ENCODE assay signal across 21 cellular contexts in genomic region chr5:171848487-171848886, GRCh38.
"Had no signal": no experiment of that assay in that cellular context is flagged by ENCODE, and none has a peak within 500 bp of the region (broad histone marks: within the 10 kb centered on the region; RNA-seq: fewer than 3 reads in every experiment).

No MANE protein-coding gene starts in this region.

- H3K27me3 ChIP-seq: brain microvascular endothelial cell, neutrophil, pancreas, right atrium auricular region, thyroid gland, upper lobe of right lung had no signal

- H3K27ac ChIP-seq: brain microvascular endothelial cell, neutrophil, pancreas, psoas muscle, thyroid gland, upper lobe of right lung had no signal

- H3K9me3 ChIP-seq: neutrophil, pancreas, psoas muscle, right atrium auricular region, thyroid gland, upper lobe of right lung had no signal

- FAIRE-seq: colon, endothelial cell of umbilical vein, pancreas had no signal

- DNase-seq: activated CD4-positive, alpha-beta T cell treated with anti-CD3 and anti-CD28 coated beads for 1 hour; activated gamma-delta T cell treated with Interleukin-2 at 50 U/mL for 16 hours; activated T-cell treated with anti-CD3 and anti-CD28 coated beads, Interleukin-2, amount 50 U/mL, for 1 hour; effector memory CD8-positive, alpha-beta T cell; foreskin melanocyte; hypothalamus; pancreas; psoas muscle; stimulated activated CD4-positive, alpha-beta T cell treated with anti-CD3 and anti-CD28 coated beads, Interleukin-12 subunit alpha, Interleukin-12 subunit beta, amount 100 ng/mL, for 4 hours; stimulated activated CD4-positive, alpha-beta T cell treated with anti-CD3 and anti-CD28 coated beads, Interleukin-4, amount 100 ng/mL, for 4 hours; substantia nigra; T-helper 17 cell; upper lobe of right lung had no signal

- H3K36me3 ChIP-seq: brain microvascular endothelial cell, neutrophil, pancreas, right atrium auricular region, thyroid gland, upper lobe of right lung had no signal

- H3K4me1 ChIP-seq: pancreas, psoas muscle, right atrium auricular region, upper lobe of right lung had no signal

- H3K4me3 ChIP-seq: pancreas, psoas muscle, right atrium auricular region, thyroid gland, upper lobe of right lung had no signal

- ATAC-seq: effector memory CD8-positive, alpha-beta T cell; esophagus mucosa; natural killer cell treated with Interleukin-12 subunit alpha and Interleukin-12 subunit beta and Interleukin-15 and Interleukin-18, amount 100 ng/mL, for 72 hours; pancreas; psoas muscle; T-helper 17 cell; upper lobe of right lung had no signal
